Comparison of ENCODE assay signal across 17 cellular contexts in genomic region chr2:99468155-99468554, GRCh38. TPM values are rescaled to one million over a fixed set of nuclear protein-coding genes. Genes with fewer than 3 reads are reported as not detected.
DNase-seq lines count a peak whose midpoint lies in the region; ATAC-seq and TF ChIP-seq lines count a peak whose summit lies in the region.
"Had no signal": no experiment of that assay in that cellular context is flagged by ENCODE, and none has a peak within 500 bp of the region (broad histone marks: within the 10 kb centered on the region; RNA-seq: fewer than 3 reads in every experiment).

No MANE protein-coding gene starts in this region.

- ATAC-seq in WTC11 (no peak), HG03342 (IDR thresholded peaks at IDR 0.05; ENCODE audit: unreplicated experiment) (no peak), HG03432 (IDR thresholded peaks at IDR 0.05; ENCODE audit: unreplicated experiment) (no peak)
- ATAC-seq: GM23338 had no signal

- H3K27ac Mint-ChIP-seq in WTC11 = peak overlapping the region; percentile 84
- H3K27ac Mint-ChIP-seq: GM23338 had no signal

- peak; percentile 42 for DNase-seq in NCI-H2227 treated with DMSO at 0.1 percent for 48 hours (lab: John Stamatoyannopoulos, UW)
- no peak for DNase-seq in NCI-H2227 (lab: John Stamatoyannopoulos, UW; ENCODE audit: unreplicated experiment)
- no peak for DNase-seq in WTC11 (ENCODE audit: low spot score)
- DNase-seq in left ventricle myocardium inferior = no peak
- peak; percentile 53 for DNase-seq in putamen (ENCODE audit: low spot score)
- no peak for DNase-seq in GDM1 (lab: John Stamatoyannopoulos, UW)
- DNase-seq: C1 segment of cervical spinal cord, DMS 273 treated with DMSO at 0.1 percent for 48 hours, KG1, NCI-H1105 treated with DMSO at 0.1 percent for 48 hours, NCI-H187, NCI-H748 treated with DMSO at 0.1 percent for 48 hours, Peyer's patch, SHP77 treated with DMSO at 0.1 percent for 48 hours had no signal

- POLR2A ChIA-PET in WTC11 (lab: Charles Lee) = no interaction called here

- peaks cover 76% of the 10 kb centered on the region for H3K4me1 ChIP-seq in left ventricle myocardium inferior
- H3K4me1 ChIP-seq: Peyer's patch had no signal

- no peaks in the 10 kb centered on the region for H3K27me3 Mint-ChIP-seq in WTC11 (ENCODE audit: low read depth)

- CTCF ChIA-PET in WTC11 (lab: Charles Lee) = no interaction called here

- H3K4me1 Mint-ChIP-seq in WTC11 = peaks cover 48% of the 10 kb centered on the region

- no peak overlapping the region for H3K4me3 Mint-ChIP-seq in WTC11
- H3K4me3 Mint-ChIP-seq: GM23338 had no signal

- H3K36me3 Mint-ChIP-seq in WTC11 = peaks cover 19% of the 10 kb centered on the region

- peak overlapping the region; percentile 65 for H3K27ac ChIP-seq in left ventricle myocardium inferior (replicated peaks)
- H3K27ac ChIP-seq: Peyer's patch had no signal

- peaks cover 14% of the 10 kb centered on the region for H3K9me3 Mint-ChIP-seq in WTC11

- H3K27me3 ChIP-seq in left ventricle myocardium inferior (ENCODE audit: low read depth) = no peaks in the 10 kb centered on the region
- H3K27me3 ChIP-seq: Peyer's patch had no signal

- no peaks in the 10 kb centered on the region for H3K36me3 ChIP-seq in left ventricle myocardium inferior

- no peak for TF ChIP-seq CTCF in WTC11 (IDR thresholded peaks at IDR 0.05)
- TF ChIP-seq CTCF in left ventricle myocardium inferior (IDR thresholded peaks at IDR 0.05; ENCODE audit: borderline replicate concordance) = no peak

- peak overlapping the region; percentile 18 for H3K4me3 ChIP-seq in left ventricle myocardium inferior
- H3K4me3 ChIP-seq: GM23338, Peyer's patch had no signal

- intact Hi-C loops in left ventricle myocardium inferior (cut with micrococcal nuclease) = no loop called here

- H3K9me3 ChIP-seq in left ventricle myocardium inferior (replicated peaks) = no peaks in the 10 kb centered on the region
- H3K9me3 ChIP-seq: Peyer's patch had no signal

TF ChIP-seq in WTC11, 78 proteins besides CTCF, POLR2A, EP300 and RAD21:
- TF ChIP-seq ZMAT4 (CRISPR knock-in tag; IDR thresholded peaks at IDR 0.05) (no peak), ZNF121 (CRISPR knock-in tag; IDR thresholded peaks at IDR 0.05) (no peak), TP53 (CRISPR knock-in tag; IDR thresholded peaks at IDR 0.05) (no peak), TEAD4 (CRISPR knock-in tag; IDR thresholded peaks at IDR 0.05) (no peak), ZNF219 (CRISPR knock-in tag; IDR thresholded peaks at IDR 0.05; ENCODE audit: borderline replicate concordance) (no peak), RORB (CRISPR knock-in tag; IDR thresholded peaks at IDR 0.05) (no peak), ZBTB43 (CRISPR knock-in tag; IDR thresholded peaks at IDR 0.05) (no peak), ATF1 (CRISPR knock-in tag; IDR thresholded peaks at IDR 0.05) (no peak)
TF ChIP-seq in WTC11: peak in this region for 0.

RNA-seq across cellular contexts. Expression of gene REV1, which starts 21.7 kb away (rescaled TPM):
- total RNA-seq in WTC11 (2021) = 27.5 to 38.7 TPM (median 31.1 TPM) in 3 replicates
- total RNA-seq in left ventricle myocardium inferior = 42.8 TPM

Comparison
In these comparisons a context has a peak if more than half of its experiments do, and no peak if none do; other contexts are left out.
1. DNase-seq: peak in NCI-H2227 treated with DMSO at 0.1 percent for 48 hours (single experiment) and putamen (single experiment); none in NCI-H2227 (single experiment), WTC11 (single experiment), left ventricle myocardium inferior (single experiment) and GDM1 (single experiment).